9 cellular contexts compared by ENCODE assay signal in the genomic region with DNA sequence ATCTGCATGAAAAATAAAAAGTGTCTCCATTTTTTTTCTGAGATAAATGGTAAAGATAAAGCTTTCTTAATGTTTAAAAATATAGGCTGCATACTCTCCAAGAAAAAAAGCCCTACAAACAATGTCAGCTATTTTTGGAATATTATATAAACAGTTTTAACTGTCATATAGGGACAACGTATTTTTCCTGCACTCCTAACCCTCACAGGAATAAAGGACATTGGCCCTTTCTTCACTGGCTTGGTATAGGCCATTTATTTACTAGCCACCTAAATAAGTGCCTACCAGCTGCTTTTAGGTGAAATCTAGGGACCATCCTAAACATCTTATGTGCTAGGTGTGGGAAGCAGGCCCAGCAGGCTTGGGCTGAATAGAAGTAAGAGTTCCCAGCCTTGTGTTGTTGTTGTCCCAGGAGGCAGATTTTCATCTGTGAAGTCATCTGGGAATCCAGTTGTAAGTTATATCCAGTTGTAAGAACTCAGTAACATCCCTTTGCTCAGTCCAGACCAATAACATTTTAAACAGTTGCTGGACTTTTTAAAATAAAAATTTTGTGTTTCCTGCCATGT. TPM values are rescaled to one million over a fixed set of nuclear protein-coding genes. Genes with fewer than 3 reads are reported as not detected.
DNase-seq lines count a peak whose midpoint lies in the region; TF ChIP-seq lines count a peak whose summit lies in the region.
"Had no signal": no experiment of that assay in that cellular context is flagged by ENCODE, and none has a peak within 500 bp of the region (broad histone marks: within the 10 kb centered on the region; RNA-seq: fewer than 3 reads in every experiment).

No MANE protein-coding gene starts in this region.

- no peaks in the 10 kb centered on the region for H3K36me3 Mint-ChIP-seq in activated T-helper 1 cell treated with anti-CD3 and anti-CD28 coated beads, Interleukin-12 subunit alpha, Interleukin-12 subunit beta, Interleukin-2, Interleukin-4 antibody, amounts not matched to agents 30 ng/mL and 10 ng/mL and 1 ng/mL, durations not matched to agents 14 hours and 24 hours and 36 hours (ENCODE audit: low read depth)
- peaks cover 11% of the 10 kb centered on the region for H3K36me3 Mint-ChIP-seq in activated naive CD4-positive, alpha-beta T cell treated with anti-CD3 and anti-CD28 coated beads, Interleukin-2, amount 10 ng/mL, durations not matched to agents 7 days and 5 days

- WGBS in spleen, 5 donors = 36 to 54% (median 43%) methylated on average over 1 of the region's 1 CpG

- no peaks in the 10 kb centered on the region for H3K9me3 Mint-ChIP-seq in activated T-helper 1 cell treated with anti-CD3 and anti-CD28 coated beads, Interleukin-12 subunit alpha, Interleukin-12 subunit beta, Interleukin-2, Interleukin-4 antibody, amounts not matched to agents 30 ng/mL and 10 ng/mL and 1 ng/mL, durations not matched to agents 14 hours and 24 hours and 36 hours
- no peaks in the 10 kb centered on the region for H3K9me3 Mint-ChIP-seq in activated naive CD4-positive, alpha-beta T cell treated with anti-CD3 and anti-CD28 coated beads, Interleukin-2, amount 10 ng/mL, durations not matched to agents 7 days and 5 days

- H3K4me3 ChIP-seq in right atrium auricular region (no peak overlapping the region), spleen (no peak overlapping the region)

- H3K27me3 Mint-ChIP-seq in activated T-helper 1 cell treated with anti-CD3 and anti-CD28 coated beads, Interleukin-12 subunit alpha, Interleukin-12 subunit beta, Interleukin-2, Interleukin-4 antibody, amounts not matched to agents 30 ng/mL and 10 ng/mL and 1 ng/mL, durations not matched to agents 14 hours and 24 hours and 36 hours (ENCODE audit: insufficient read depth) = peaks cover 4% of the 10 kb centered on the region
- no peaks in the 10 kb centered on the region for H3K27me3 Mint-ChIP-seq in activated naive CD4-positive, alpha-beta T cell treated with anti-CD3 and anti-CD28 coated beads, Interleukin-2, amount 10 ng/mL, durations not matched to agents 7 days and 5 days

- intact Hi-C loops in spleen (cut with DNase I; ENCODE audit: low total_unique reads) = no loop called here
- intact Hi-C loops in activated T-helper 1 cell treated with anti-CD3 and anti-CD28 coated beads, Interleukin-12 subunit alpha, Interleukin-12 subunit beta, Interleukin-2, Interleukin-4 antibody, amounts not matched to agents 30 ng/mL and 10 ng/mL and 1 ng/mL, durations not matched to agents 14 hours and 24 hours and 36 hours (cut with micrococcal nuclease) = loop anchor here (1.0 kb wide), 1 partner anchor 18 kb away; no protein-coding TSS in a partner anchor

- peaks cover 19% of the 10 kb centered on the region for H3K4me1 Mint-ChIP-seq in activated T-helper 1 cell treated with anti-CD3 and anti-CD28 coated beads, Interleukin-12 subunit alpha, Interleukin-12 subunit beta, Interleukin-2, Interleukin-4 antibody, amounts not matched to agents 30 ng/mL and 10 ng/mL and 1 ng/mL, durations not matched to agents 14 hours and 24 hours and 36 hours (ENCODE audit: low read depth)
- H3K4me1 Mint-ChIP-seq in activated naive CD4-positive, alpha-beta T cell treated with anti-CD3 and anti-CD28 coated beads, Interleukin-2, amount 10 ng/mL, durations not matched to agents 7 days and 5 days = peaks cover 28% of the 10 kb centered on the region

- H3K27ac ChIP-seq in VCaP (peak overlapping the region; percentile 35), right atrium auricular region (peak overlapping the region; percentile 80 to 84), spleen (peak overlapping the region in 6 of 8 donors; percentile 61 to 77 (median 74))

- no peak for TF ChIP-seq POLR2A in spleen (IDR thresholded peaks at IDR 0.05)

- peak; percentile 42 for DNase-seq in EH (ENCODE audit: low read depth)
- no peak for DNase-seq in right atrium auricular region (ENCODE audit: low spot score)
- no peak for DNase-seq in spleen
- no peak for DNase-seq in activated T-helper 1 cell treated with anti-CD3 and anti-CD28 coated beads, Interleukin-12 subunit alpha, Interleukin-12 subunit beta, Interleukin-2, Interleukin-4 antibody, amounts not matched to agents 30 ng/mL and 10 ng/mL and 1 ng/mL, durations not matched to agents 14 hours and 24 hours and 36 hours (ENCODE audit: low spot score)
- DNase-seq in AG20443 (ENCODE audit: low spot score) = no peak
- DNase-seq in DMS53 treated with DMSO at 0.1 percent for 48 hours (lab: John Stamatoyannopoulos, UW; ENCODE audit: unreplicated experiment) = no peak
- DNase-seq in activated naive CD4-positive, alpha-beta T cell treated with anti-CD3 and anti-CD28 coated beads, Interleukin-2, amount 10 ng/mL, durations not matched to agents 7 days and 5 days = no peak
- DNase-seq: T-helper 9 cell had no signal

- H3K36me3 ChIP-seq in right atrium auricular region = no peaks in the 10 kb centered on the region
- peaks cover 0 to 19% (median 0%) of the 10 kb centered on the region in 6 donors for H3K36me3 ChIP-seq in spleen

- TF ChIP-seq CTCF in VCaP (conservative IDR thresholded peaks at IDR 0.05) (no peak), right atrium auricular region (IDR thresholded peaks at IDR 0.05) (no peak), spleen (IDR thresholded peaks at IDR 0.05 in 8 of 11, conservative IDR thresholded peaks at IDR 0.05 in 3 of 11) (no peak)

- H3K4me3 Mint-ChIP-seq in activated T-helper 1 cell treated with anti-CD3 and anti-CD28 coated beads, Interleukin-12 subunit alpha, Interleukin-12 subunit beta, Interleukin-2, Interleukin-4 antibody, amounts not matched to agents 30 ng/mL and 10 ng/mL and 1 ng/mL, durations not matched to agents 14 hours and 24 hours and 36 hours = no peak overlapping the region
- no peak overlapping the region for H3K4me3 Mint-ChIP-seq in activated naive CD4-positive, alpha-beta T cell treated with anti-CD3 and anti-CD28 coated beads, Interleukin-2, amount 10 ng/mL, durations not matched to agents 7 days and 5 days

- H3K4me1 ChIP-seq in right atrium auricular region (peaks cover 0 to 97% of the 10 kb centered on the region in 2 donors), spleen (peaks cover 23 to 96% (median 62%) of the 10 kb centered on the region in 6 donors)

- H3K27me3 ChIP-seq in right atrium auricular region = no peaks in the 10 kb centered on the region
- H3K27me3 ChIP-seq in spleen (replicated peaks in 1 of 7) = no peaks in the 10 kb centered on the region

- no peak overlapping the region for H3K27ac Mint-ChIP-seq in activated T-helper 1 cell treated with anti-CD3 and anti-CD28 coated beads, Interleukin-12 subunit alpha, Interleukin-12 subunit beta, Interleukin-2, Interleukin-4 antibody, amounts not matched to agents 30 ng/mL and 10 ng/mL and 1 ng/mL, durations not matched to agents 14 hours and 24 hours and 36 hours
- H3K27ac Mint-ChIP-seq in activated naive CD4-positive, alpha-beta T cell treated with anti-CD3 and anti-CD28 coated beads, Interleukin-2, amount 10 ng/mL, durations not matched to agents 7 days and 5 days = no peak overlapping the region

- H3K9me3 ChIP-seq in right atrium auricular region = no peaks in the 10 kb centered on the region
- H3K9me3 ChIP-seq in spleen = no peaks in the 10 kb centered on the region

- CTCF ChIA-PET in activated naive CD4-positive, alpha-beta T cell treated with anti-CD3 and anti-CD28 coated beads, Interleukin-2, amount 10 ng/mL, durations not matched to agents 7 days and 5 days (lab: Charles Lee) = no interaction called here

RNA-seq across cellular contexts. Expression of gene FOXO3, which starts 21.3 kb away (rescaled TPM):
- total RNA-seq in right atrium auricular region = 10 to 100 TPM; 54.5 to 60.9 TPM
- 10 to 100 TPM; 45.8 to 86.9 (median 75.2) TPM for total RNA-seq in spleen
- 10 to 100 TPM in 2 of 3 donors, 1 to 10 TPM in 1; 9.4 to 12.6 (median 12.0) TPM for polyA plus RNA-seq in spleen
- total RNA-seq in activated T-helper 1 cell treated with anti-CD3 and anti-CD28 coated beads, Interleukin-12 subunit alpha, Interleukin-12 subunit beta, Interleukin-2, Interleukin-4 antibody, amounts not matched to agents 30 ng/mL and 10 ng/mL and 1 ng/mL, durations not matched to agents 14 hours and 24 hours and 36 hours = 8.6 and 8.7 TPM in 2 replicates
